In the genomic region with DNA sequence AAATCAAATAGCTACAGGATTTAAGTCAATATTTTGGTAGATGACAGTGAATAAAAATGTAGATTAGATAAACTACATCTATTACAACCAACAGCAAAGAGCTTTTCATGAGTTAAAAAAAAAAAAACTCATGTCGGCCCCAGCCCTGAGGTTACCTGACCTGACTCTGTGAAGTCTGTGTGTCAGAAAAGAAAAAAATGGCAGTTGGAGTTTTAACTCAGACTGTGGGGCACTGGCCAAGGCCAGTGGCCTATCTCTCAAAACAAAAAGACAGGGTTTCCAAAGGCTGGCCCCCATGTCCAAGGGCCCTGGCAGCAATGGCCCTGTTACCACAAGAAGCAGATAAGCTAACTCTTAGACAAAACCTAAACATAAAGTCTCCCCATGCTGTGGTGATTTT, we compare ENCODE assay signal across 9 cellular contexts. TPM values are rescaled to one million over a fixed set of nuclear protein-coding genes. Genes with fewer than 3 reads are reported as not detected.
DNase-seq lines count a peak whose midpoint lies in the region; ATAC-seq, FAIRE-seq and TF ChIP-seq lines count a peak whose summit lies in the region.
"Not testable (repeated sequence)": the region's sequence is repeated elsewhere in the genome, so short reads cannot be mapped to it uniquely, and the experiment has no call there.
"Had no signal": no experiment of that assay in that cellular context is flagged by ENCODE, and none has a peak within 500 bp of the region (broad histone marks: within the 10 kb centered on the region; RNA-seq: fewer than 3 reads in every experiment).

No MANE protein-coding gene starts in this region.

- not testable (repeated sequence) for TF ChIP-seq EP300 in A549 (IDR thresholded peaks at IDR 0.05)

- not testable (repeated sequence) for H2AK5ac ChIP-seq in IMR-90 (ENCODE audit: low read depth, low read length)

- not testable (repeated sequence) for TF ChIP-seq CTCF in A549 (IDR thresholded peaks at IDR 0.05); IMR-90 (conservative IDR thresholded peaks at IDR 0.05; ENCODE audit: low read depth, low read length); body of pancreas (IDR thresholded peaks at IDR 0.05); endothelial cell of umbilical vein (IDR thresholded peaks at IDR 0.05; ENCODE audit: extremely low read depth in 1 of 2, insufficient read depth in 1 of 2, low read depth in 1 of 2, low read length in 2 of 2); hepatocyte (IDR thresholded peaks at IDR 0.05; ENCODE audit: poor library complexity); lower lobe of right lung (IDR thresholded peaks at IDR 0.05); osteoblast (IDR thresholded peaks at IDR 0.05; ENCODE audit: extremely low read depth, low read depth, low read length)

- H3K27me3 ChIP-seq in IMR-90 (ENCODE audit: control insufficient read depth, insufficient read depth, low read length); body of pancreas; endothelial cell of umbilical vein (ENCODE audit: control insufficient read depth in 2 of 2, insufficient read depth in 2 of 2, low read length in 2 of 2); hepatocyte; lower lobe of right lung (ENCODE audit: low read depth); osteoblast (ENCODE audit: insufficient read depth, low read length): not testable (repeated sequence)

- not testable (repeated sequence) for H3K4me3 ChIP-seq in A549; IMR-90 (ENCODE audit: insufficient read depth, low read depth, low read length); body of pancreas; endothelial cell of umbilical vein (replicated peaks in 1 of 3; ENCODE audit: insufficient read depth in 1 of 3, low read depth in 1 of 3, low read length in 3 of 3); hepatocyte; lower lobe of right lung; osteoblast (ENCODE audit: insufficient read depth, low read length)

- H4K91ac ChIP-seq in IMR-90 (ENCODE audit: insufficient read depth, low read depth, low read length): not testable (repeated sequence)

- peak overlapping the region; percentile 78 to 87; a peak in 2 of 4 replicates for H4K8ac ChIP-seq in IMR-90 (ENCODE audit: low read depth in 2 of 2, low read length in 2 of 2)

- H3K4me1 ChIP-seq in A549 (peaks cover 26% of the 10 kb centered on the region), body of pancreas (peaks cover 27% of the 10 kb centered on the region), hepatocyte (ENCODE audit: insufficient read depth) (peaks cover 17% of the 10 kb centered on the region)
- not testable (repeated sequence) for H3K4me1 ChIP-seq in IMR-90 (ENCODE audit: control insufficient read depth, insufficient read depth, low read length); endothelial cell of umbilical vein (ENCODE audit: control insufficient read depth, extremely low read depth, insufficient read depth, low read length); lower lobe of right lung; osteoblast (ENCODE audit: insufficient read depth, low read length)

- H3K9me2 ChIP-seq in hepatocyte (replicated peaks; ENCODE audit: insufficient read depth): not testable (repeated sequence)

- peak overlapping the region; percentile 84 for H2BK5ac ChIP-seq in IMR-90 (ENCODE audit: low read depth, low read length, poor library complexity, severe bottlenecking)

- not testable (repeated sequence) for FAIRE-seq in A549 (lab: Jason Lieb, UNC); endothelial cell of umbilical vein (lab: Jason Lieb, UNC)

- not testable (repeated sequence) for H3K23ac ChIP-seq in IMR-90 (ENCODE audit: low read depth, low read length)

- TF ChIP-seq POLR2A in A549 (IDR thresholded peaks at IDR 0.05; ENCODE audit: low read length); IMR-90 (IDR thresholded peaks at IDR 0.05; ENCODE audit: low read depth, low read length); body of pancreas (IDR thresholded peaks at IDR 0.05); endothelial cell of umbilical vein (IDR thresholded peaks at IDR 0.05; ENCODE audit: low read depth, low read length): not testable (repeated sequence)

- not testable (repeated sequence) for H3K4me2 ChIP-seq in A549; IMR-90 (ENCODE audit: low read depth, low read length); endothelial cell of umbilical vein (ENCODE audit: insufficient read depth, low read length); hepatocyte; osteoblast (ENCODE audit: insufficient read depth, low read length)

- H3K9me3 ChIP-seq in A549; IMR-90 (ENCODE audit: control insufficient read depth, insufficient read depth, low read length); body of pancreas; endothelial cell of umbilical vein (replicated peaks; ENCODE audit: control insufficient read depth, insufficient read depth, low read length); hepatocyte (ENCODE audit: low read depth); lower lobe of right lung; osteoblast (ENCODE audit: low read depth, low read length): not testable (repeated sequence)

- H3K14ac ChIP-seq in IMR-90 (replicated peaks; ENCODE audit: low read depth, low read length): not testable (repeated sequence)

- BruUV-seq in IMR-90 (replicated peaks; lab: Mats Ljungman, UMichigan); endothelial cell of umbilical vein (replicated peaks; lab: Mats Ljungman, UMichigan): not testable (repeated sequence)

- H3K27ac ChIP-seq in A549 (peak overlapping the region; percentile 71 to 73; a peak in 4 of 6 replicates), IMR-90 (ENCODE audit: insufficient read depth, low read length) (0 out of 2 replicates have a peak overlapping the region, but pooled peaks have one; percentile 6), body of pancreas (peak overlapping the region in 3 of 4 donors; percentile 33 to 74 (median 65)), endothelial cell of umbilical vein (ENCODE audit: insufficient read depth, low read depth, low read length) (peak overlapping the region; percentile 93), hepatocyte (peak overlapping the region; percentile 77), lower lobe of right lung (peak overlapping the region; percentile 56), osteoblast (ENCODE audit: low read depth, low read length) (peak overlapping the region; percentile 40)

- not testable (repeated sequence) for H3K36me3 ChIP-seq in IMR-90 (ENCODE audit: control insufficient read depth, insufficient read depth, low read length); body of pancreas (replicated peaks in 1 of 2; ENCODE audit: insufficient read depth in 1 of 2, low read depth in 2 of 2); endothelial cell of umbilical vein (ENCODE audit: control insufficient read depth in 2 of 2, extremely low read depth in 1 of 2, insufficient read depth in 2 of 2, low read length in 2 of 2); hepatocyte (replicated peaks; ENCODE audit: insufficient read depth, low read depth); lower lobe of right lung; osteoblast (ENCODE audit: insufficient read depth, low read length)

- not testable (repeated sequence) for H3K18ac ChIP-seq in IMR-90 (ENCODE audit: low read depth, low read length)

- POLR2A ChIA-PET in A549 (lab: Yijun Ruan, JAX); IMR-90 (lab: Charles Lee; ENCODE audit: unreplicated experiment); endothelial cell of umbilical vein (lab: Charles Lee): not testable (repeated sequence)

- CTCF ChIA-PET in A549 (lab: Yijun Ruan, JAX): not testable (repeated sequence)
- CTCF ChIA-PET in IMR-90 (lab: Yijun Ruan, JAX): interaction anchor here (0.6 kb wide), 1 partner anchor 249 kb away, joined by 4 read pairs; no protein-coding TSS in a partner anchor
- CTCF ChIA-PET in endothelial cell of umbilical vein (lab: Charles Lee): interaction anchor here (1.3 to 2.8 kb wide), 3 partner anchors 38 to 116 kb away, joined by 4 to 12 read pairs (median 4); no protein-coding TSS in a partner anchor

- DNase-seq in A549 (ENCODE audit: low read depth in 1 of 2, low spot score in 1 of 2); IMR-90; body of pancreas; endothelial cell of umbilical vein (ENCODE audit: low read depth, low spot score); hepatocyte (ENCODE audit: low spot score); lower lobe of right lung; osteoblast (ENCODE audit: insufficient read length, low spot score, missing footprints): not testable (repeated sequence)

- not testable (repeated sequence) for H2AK9ac ChIP-seq in IMR-90 (replicated peaks; ENCODE audit: low read depth, low read length, poor library complexity)

- dilution Hi-C loops in IMR-90 (cut with HindIII; ENCODE audit: low sequenced_read_pairs, unreplicated experiment); endothelial cell of umbilical vein (cut with MboI; ENCODE audit: extremely low pct_ligation_motif_present, low sequenced_read_pairs): not testable (repeated sequence)

- H3K56ac ChIP-seq in IMR-90 (ENCODE audit: extremely low read depth, insufficient read depth, low read length): not testable (repeated sequence)

- in situ Hi-C loops in IMR-90 (cut with MboI; ENCODE audit: low sequenced_read_pairs): not testable (repeated sequence)

- H3K9ac ChIP-seq in IMR-90 (ENCODE audit: low read depth, low read length); endothelial cell of umbilical vein (replicated peaks; ENCODE audit: extremely low read depth, insufficient read depth, low read length): not testable (repeated sequence)

- H3K4ac ChIP-seq in IMR-90 (ENCODE audit: low read depth, low read length): 0 out of 2 replicates have a peak overlapping the region, but pooled peaks have one; percentile 42

- H4K20me1 ChIP-seq in IMR-90 (ENCODE audit: insufficient read depth, low read length); endothelial cell of umbilical vein (replicated peaks; ENCODE audit: control insufficient read depth, extremely low read depth, insufficient read depth, low read length); hepatocyte (ENCODE audit: insufficient read depth, poor library complexity, severe bottlenecking); osteoblast (ENCODE audit: insufficient read depth, low read length): not testable (repeated sequence)

- peak overlapping the region; percentile 53 for H2BK20ac ChIP-seq in IMR-90 (ENCODE audit: low read depth, low read length)

- not testable (repeated sequence) for H3K79me1 ChIP-seq in IMR-90 (ENCODE audit: low read depth in 1 of 2, low read length in 2 of 2)

- H4K5ac ChIP-seq in IMR-90 (ENCODE audit: low read depth, low read length): not testable (repeated sequence)

- TF ChIP-seq RAD21 in A549 (conservative IDR thresholded peaks at IDR 0.05 in 1 of 2, IDR thresholded peaks at IDR 0.05 in 1 of 2); IMR-90 (IDR thresholded peaks at IDR 0.05; ENCODE audit: low read length): not testable (repeated sequence)

- H3K79me2 ChIP-seq in endothelial cell of umbilical vein (ENCODE audit: control insufficient read depth, insufficient read depth, low read length); hepatocyte; osteoblast (ENCODE audit: insufficient read depth, low read length): not testable (repeated sequence)

- 79% methylated on average over 1 of the region's 1 CpG for WGBS in A549 (ENCODE audit: missing lambda C conversion rate)
- no CpG with 5 or more reads among the region's 1 CpG for WGBS in IMR-90 (ENCODE audit: extremely low coverage in 2 of 2, insufficient read length in 1 of 2), 2 experiments
- 37 to 54% methylated on average over 1 of the region's 1 CpG for WGBS in body of pancreas, 2 donors
- 92% methylated on average over 1 of the region's 1 CpG for WGBS in hepatocyte (ENCODE audit: low lambda C conversion rate, missing lambda C conversion rate)

- H2AFZ ChIP-seq in IMR-90 (replicated peaks; ENCODE audit: low read length, poor library complexity); osteoblast (ENCODE audit: low read length): not testable (repeated sequence)
- H2AFZ ChIP-seq in endothelial cell of umbilical vein (ENCODE audit: low read depth, low read length) (peak overlapping the region; percentile 85), hepatocyte (peak overlapping the region; percentile 5)

- not testable (repeated sequence) for ATAC-seq in A549; IMR-90 (ENCODE audit: low read depth); body of pancreas; lower lobe of right lung

- H2BK120ac ChIP-seq in IMR-90 (ENCODE audit: low read depth, low read length): peak overlapping the region; percentile 69

- intact Hi-C loops in IMR-90 (cut with micrococcal nuclease); body of pancreas (cut with DNase I); lower lobe of right lung (cut with DNase I): not testable (repeated sequence)
- intact Hi-C loops in endothelial cell of umbilical vein (cut with micrococcal nuclease): loop anchor here (1.0 kb wide), 1 partner anchor 41 kb away; no protein-coding TSS in a partner anchor

- not testable (repeated sequence) for H2BK15ac ChIP-seq in IMR-90 (ENCODE audit: low read depth, low read length)

- H3K9me1 ChIP-seq in IMR-90 (ENCODE audit: insufficient read depth, low read length); endothelial cell of umbilical vein (replicated peaks; ENCODE audit: control insufficient read depth, extremely low read depth, insufficient read depth, low read length): not testable (repeated sequence)

RNA-seq across cellular contexts. Expression of a gene that starts 42.2 kb away (rescaled TPM):
- 0.56 and 0.78 TPM in 2 replicates for polyA plus RNA-seq in A549 (2011; rRNA removed)
- polyA plus RNA-seq in A549 (2012; cell fraction: cytosol; rRNA removed): 0.03 and 0.04 TPM in 2 replicates
- 0.04 and 0.23 TPM in 2 replicates for polyA plus RNA-seq in A549 (2012; cell fraction: nucleus; rRNA removed)
- 0.22 to 0.51 TPM (median 0.30 TPM) in 3 replicates for polyA plus RNA-seq in A549 (2017; fragmentation: RNase III; extraction: RNeasy Plus Mini Kit Qiagen cat#74134 plus additional on column Dnase treatment)
- polyA minus RNA-seq in A549 (2011; rRNA and poly(A)+ RNA removed): 0.25 TPM in 1 of 2 replicates, not detected in the other
- not detected in 2 replicates for total RNA-seq in IMR-90 (2012; rRNA removed)
- 0.10 TPM in 1 of 2 replicates, not detected in the other for polyA plus RNA-seq in IMR-90 (2012; rRNA removed)
- 0.04 TPM in 1 of 2 replicates, not detected in the other for polyA plus RNA-seq in IMR-90 (2012; cell fraction: cytosol; rRNA removed)
- not detected in 2 replicates for polyA plus RNA-seq in IMR-90 (2012; cell fraction: nucleus; rRNA removed; ENCODE audit: low replicate concordance)
- 1 to 10 TPM in 1 of 2 donors, not detected in 1; 7.3 TPM for total RNA-seq in body of pancreas
- not detected in 2 replicates for total RNA-seq in endothelial cell of umbilical vein
- not detected in 2 replicates for polyA plus RNA-seq in endothelial cell of umbilical vein
- not detected in 2 replicates for polyA plus RNA-seq in endothelial cell of umbilical vein (2011; cell fraction: cytosol; rRNA removed)
- not detected in 2 replicates for polyA plus RNA-seq in endothelial cell of umbilical vein (2011; cell fraction: nucleus; rRNA removed)
- polyA plus RNA-seq in endothelial cell of umbilical vein (2012): not detected in 2 replicates
- not detected in 2 replicates for polyA minus RNA-seq in endothelial cell of umbilical vein
- not detected for polyA minus RNA-seq in endothelial cell of umbilical vein (2011; cell fraction: cytosol; rRNA and poly(A)+ RNA removed)
- not detected in 2 replicates for polyA minus RNA-seq in endothelial cell of umbilical vein (2011; cell fraction: nucleus; rRNA and poly(A)+ RNA removed)
- total RNA-seq in hepatocyte: 114 and 125 TPM in 2 replicates
- polyA plus RNA-seq in hepatocyte: 67.7 and 90.0 TPM in 2 replicates
- total RNA-seq in lower lobe of right lung: not detected
- under 0.01 TPM in 1 of 2 replicates, not detected in the other for total RNA-seq in osteoblast
- total RNA-seq: CD4-positive, CD25-positive, alpha-beta regulatory T cell; Daoy had no signal
- polyA plus RNA-seq: CD4-positive, CD25-positive, alpha-beta regulatory T cell had no signal

Comparison
In these comparisons a context has a peak if more than half of its experiments do, and no peak if none do; other contexts are left out.
1. H3K27ac ChIP-seq: peak in every context shown above with its lines; median percentile 93 in endothelial cell of umbilical vein; 77 in hepatocyte; 72 in A549; 65 in body of pancreas; 56 in lower lobe of right lung; 40 in osteoblast; 6 in IMR-90.
2. RNA of a gene that starts 42.2 kb away (total RNA-seq): 114 to 125 TPM in hepatocyte; 7.3 TPM in body of pancreas, not detected in lower lobe of right lung (single experiment), not detected in IMR-90, not detected in endothelial cell of umbilical vein and under 0.01 TPM in osteoblast; every median in the first group is over 10 times any median in the second.